ENCODE assay signal across 1 cellular context in the genomic region with DNA sequence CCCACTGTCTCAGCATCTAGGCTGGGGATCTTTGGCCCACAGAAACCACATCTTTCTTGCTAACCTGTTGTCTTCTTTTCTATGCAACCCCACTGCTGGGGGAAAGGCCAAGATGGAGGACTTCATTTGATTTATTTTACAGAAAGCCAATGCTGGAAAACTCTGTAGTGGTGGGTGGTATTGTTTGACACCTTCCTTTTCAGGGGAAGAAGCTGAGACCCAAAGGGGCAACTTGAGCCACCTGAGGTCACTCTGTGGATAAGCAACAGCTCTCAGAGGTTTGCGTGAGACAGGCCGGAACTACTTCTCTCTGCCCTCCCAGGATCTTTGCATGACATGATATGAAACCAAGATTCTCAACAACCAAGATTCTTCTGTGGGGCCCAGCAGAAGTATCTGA.
TF ChIP-seq lines count a peak whose summit lies in the region.

No MANE protein-coding gene starts in this region.

TF ChIP-seq in GM23338, 12 proteins besides CTCF, POLR2A, EP300 and RAD21 (continued from another document):
- TF ChIP-seq, protein P1, sequence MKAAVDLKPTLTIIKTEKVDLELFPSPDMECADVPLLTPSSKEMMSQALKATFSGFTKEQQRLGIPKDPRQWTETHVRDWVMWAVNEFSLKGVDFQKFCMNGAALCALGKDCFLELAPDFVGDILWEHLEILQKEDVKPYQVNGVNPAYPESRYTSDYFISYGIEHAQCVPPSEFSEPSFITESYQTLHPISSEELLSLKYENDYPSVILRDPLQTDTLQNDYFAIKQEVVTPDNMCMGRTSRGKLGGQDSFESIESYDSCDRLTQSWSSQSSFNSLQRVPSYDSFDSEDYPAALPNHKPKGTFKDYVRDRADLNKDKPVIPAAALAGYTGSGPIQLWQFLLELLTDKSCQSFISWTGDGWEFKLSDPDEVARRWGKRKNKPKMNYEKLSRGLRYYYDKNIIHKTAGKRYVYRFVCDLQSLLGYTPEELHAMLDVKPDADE (IDR thresholded peaks at IDR 0.05): no peak
- TF ChIP-seq ZNF331 (CRISPR knock-in tag; IDR thresholded peaks at IDR 0.05; ENCODE audit: low read depth) (no peak), CREB1 (CRISPR knock-in tag; IDR thresholded peaks at IDR 0.05; ENCODE audit: low read depth) (no peak), ZNF114 (CRISPR knock-in tag; IDR thresholded peaks at IDR 0.05) (no peak)
- TF ChIP-seq, protein P2, sequence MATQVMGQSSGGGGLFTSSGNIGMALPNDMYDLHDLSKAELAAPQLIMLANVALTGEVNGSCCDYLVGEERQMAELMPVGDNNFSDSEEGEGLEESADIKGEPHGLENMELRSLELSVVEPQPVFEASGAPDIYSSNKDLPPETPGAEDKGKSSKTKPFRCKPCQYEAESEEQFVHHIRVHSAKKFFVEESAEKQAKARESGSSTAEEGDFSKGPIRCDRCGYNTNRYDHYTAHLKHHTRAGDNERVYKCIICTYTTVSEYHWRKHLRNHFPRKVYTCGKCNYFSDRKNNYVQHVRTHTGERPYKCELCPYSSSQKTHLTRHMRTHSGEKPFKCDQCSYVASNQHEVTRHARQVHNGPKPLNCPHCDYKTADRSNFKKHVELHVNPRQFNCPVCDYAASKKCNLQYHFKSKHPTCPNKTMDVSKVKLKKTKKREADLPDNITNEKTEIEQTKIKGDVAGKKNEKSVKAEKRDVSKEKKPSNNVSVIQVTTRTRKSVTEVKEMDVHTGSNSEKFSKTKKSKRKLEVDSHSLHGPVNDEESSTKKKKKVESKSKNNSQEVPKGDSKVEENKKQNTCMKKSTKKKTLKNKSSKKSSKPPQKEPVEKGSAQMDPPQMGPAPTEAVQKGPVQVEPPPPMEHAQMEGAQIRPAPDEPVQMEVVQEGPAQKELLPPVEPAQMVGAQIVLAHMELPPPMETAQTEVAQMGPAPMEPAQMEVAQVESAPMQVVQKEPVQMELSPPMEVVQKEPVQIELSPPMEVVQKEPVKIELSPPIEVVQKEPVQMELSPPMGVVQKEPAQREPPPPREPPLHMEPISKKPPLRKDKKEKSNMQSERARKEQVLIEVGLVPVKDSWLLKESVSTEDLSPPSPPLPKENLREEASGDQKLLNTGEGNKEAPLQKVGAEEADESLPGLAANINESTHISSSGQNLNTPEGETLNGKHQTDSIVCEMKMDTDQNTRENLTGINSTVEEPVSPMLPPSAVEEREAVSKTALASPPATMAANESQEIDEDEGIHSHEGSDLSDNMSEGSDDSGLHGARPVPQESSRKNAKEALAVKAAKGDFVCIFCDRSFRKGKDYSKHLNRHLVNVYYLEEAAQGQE (IDR thresholded peaks at IDR 0.05; ENCODE audit: unreplicated experiment): no peak
